In the genomic region with DNA sequence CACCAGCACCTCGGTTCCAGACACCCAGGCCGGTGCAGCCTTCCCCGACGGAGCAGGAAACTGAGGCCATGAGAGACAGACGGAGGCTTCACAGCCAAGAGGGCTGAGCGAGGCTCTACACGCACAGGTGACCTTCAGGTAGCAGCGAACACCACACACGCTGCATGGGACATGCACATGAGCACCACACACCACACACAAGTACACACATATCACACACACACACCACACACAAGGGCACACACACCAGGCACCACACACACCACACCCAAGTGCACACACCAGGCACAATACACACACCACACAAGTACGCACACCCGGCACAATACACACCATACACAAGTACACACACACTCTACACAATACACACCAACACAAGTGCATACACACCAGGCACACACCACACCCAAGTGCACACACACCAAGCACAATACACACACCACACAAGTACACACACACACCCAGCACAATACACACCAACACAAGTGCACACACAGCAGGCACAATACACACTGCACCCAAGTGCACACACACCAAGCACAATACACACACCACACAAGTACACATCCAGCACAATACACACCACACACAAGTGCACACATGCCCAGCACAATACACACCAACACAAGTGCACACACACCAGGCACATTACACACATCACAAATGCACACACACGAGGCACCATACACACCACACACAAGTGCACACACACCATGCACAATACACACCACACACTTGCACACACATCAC, we compare ENCODE assay signal across 2 cellular contexts.
A peak's percentile ranks its signal among the peaks of the same experiment; 100 is the strongest.
TF ChIP-seq lines count a peak whose summit lies in the region.

No MANE protein-coding gene starts in this region.

TF ChIP-seq in HepG2, 621 proteins besides CTCF, POLR2A, EP300 and RAD21:
- no peak for TF ChIP-seq ZNF282 (IDR thresholded peaks at IDR 0.05; ENCODE audit: partially characterized antibody)
- TF ChIP-seq ARNT (IDR thresholded peaks at IDR 0.05) = peak; percentile 50; the same call in 1 of the 2 replicates
- 0 out of 2 replicates have a peak, but pooled peaks have one; percentile 48 for TF ChIP-seq FOXP1 (IDR thresholded peaks at IDR 0.05)
- TF ChIP-seq FOXP1 (CRISPR knock-in tag; IDR thresholded peaks at IDR 0.05) = no peak
- TF ChIP-seq, protein P1, sequence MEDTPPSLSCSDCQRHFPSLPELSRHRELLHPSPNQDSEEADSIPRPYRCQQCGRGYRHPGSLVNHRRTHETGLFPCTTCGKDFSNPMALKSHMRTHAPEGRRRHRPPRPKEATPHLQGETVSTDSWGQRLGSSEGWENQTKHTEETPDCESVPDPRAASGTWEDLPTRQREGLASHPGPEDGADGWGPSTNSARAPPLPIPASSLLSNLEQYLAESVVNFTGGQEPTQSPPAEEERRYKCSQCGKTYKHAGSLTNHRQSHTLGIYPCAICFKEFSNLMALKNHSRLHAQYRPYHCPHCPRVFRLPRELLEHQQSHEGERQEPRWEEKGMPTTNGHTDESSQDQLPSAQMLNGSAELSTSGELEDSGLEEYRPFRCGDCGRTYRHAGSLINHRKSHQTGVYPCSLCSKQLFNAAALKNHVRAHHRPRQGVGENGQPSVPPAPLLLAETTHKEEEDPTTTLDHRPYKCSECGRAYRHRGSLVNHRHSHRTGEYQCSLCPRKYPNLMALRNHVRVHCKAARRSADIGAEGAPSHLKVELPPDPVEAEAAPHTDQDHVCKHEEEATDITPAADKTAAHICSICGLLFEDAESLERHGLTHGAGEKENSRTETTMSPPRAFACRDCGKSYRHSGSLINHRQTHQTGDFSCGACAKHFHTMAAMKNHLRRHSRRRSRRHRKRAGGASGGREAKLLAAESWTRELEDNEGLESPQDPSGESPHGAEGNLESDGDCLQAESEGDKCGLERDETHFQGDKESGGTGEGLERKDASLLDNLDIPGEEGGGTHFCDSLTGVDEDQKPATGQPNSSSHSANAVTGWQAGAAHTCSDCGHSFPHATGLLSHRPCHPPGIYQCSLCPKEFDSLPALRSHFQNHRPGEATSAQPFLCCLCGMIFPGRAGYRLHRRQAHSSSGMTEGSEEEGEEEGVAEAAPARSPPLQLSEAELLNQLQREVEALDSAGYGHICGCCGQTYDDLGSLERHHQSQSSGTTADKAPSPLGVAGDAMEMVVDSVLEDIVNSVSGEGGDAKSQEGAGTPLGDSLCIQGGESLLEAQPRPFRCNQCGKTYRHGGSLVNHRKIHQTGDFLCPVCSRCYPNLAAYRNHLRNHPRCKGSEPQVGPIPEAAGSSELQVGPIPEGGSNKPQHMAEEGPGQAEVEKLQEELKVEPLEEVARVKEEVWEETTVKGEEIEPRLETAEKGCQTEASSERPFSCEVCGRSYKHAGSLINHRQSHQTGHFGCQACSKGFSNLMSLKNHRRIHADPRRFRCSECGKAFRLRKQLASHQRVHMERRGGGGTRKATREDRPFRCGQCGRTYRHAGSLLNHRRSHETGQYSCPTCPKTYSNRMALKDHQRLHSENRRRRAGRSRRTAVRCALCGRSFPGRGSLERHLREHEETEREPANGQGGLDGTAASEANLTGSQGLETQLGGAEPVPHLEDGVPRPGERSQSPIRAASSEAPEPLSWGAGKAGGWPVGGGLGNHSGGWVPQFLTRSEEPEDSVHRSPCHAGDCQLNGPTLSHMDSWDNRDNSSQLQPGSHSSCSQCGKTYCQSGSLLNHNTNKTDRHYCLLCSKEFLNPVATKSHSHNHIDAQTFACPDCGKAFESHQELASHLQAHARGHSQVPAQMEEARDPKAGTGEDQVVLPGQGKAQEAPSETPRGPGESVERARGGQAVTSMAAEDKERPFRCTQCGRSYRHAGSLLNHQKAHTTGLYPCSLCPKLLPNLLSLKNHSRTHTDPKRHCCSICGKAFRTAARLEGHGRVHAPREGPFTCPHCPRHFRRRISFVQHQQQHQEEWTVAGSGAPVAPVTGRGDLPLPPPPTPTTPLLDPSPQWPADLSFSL (CRISPR knock-in tag; IDR thresholded peaks at IDR 0.05) = peak; percentile 96
TF ChIP-seq in HepG2: peak in this region for 3.

TF ChIP-seq in K562, 482 proteins besides CTCF, POLR2A, EP300 and RAD21:
- TF ChIP-seq SP1 (CRISPR knock-in tag; IDR thresholded peaks at IDR 0.05) (no peak), PHF20 (IDR thresholded peaks at IDR 0.05; ENCODE audit: partially characterized antibody) (peak; percentile 56), ZNF133 (CRISPR knock-in tag; IDR thresholded peaks at IDR 0.05) (no peak), ESRRB (CRISPR knock-in tag; IDR thresholded peaks at IDR 0.05; ENCODE audit: borderline replicate concordance) (no peak), L3MBTL2 (IDR thresholded peaks at IDR 0.05) (no peak), GTF2E2 (tag; IDR thresholded peaks at IDR 0.05) (no peak), HLTF (IDR thresholded peaks at IDR 0.05) (0 out of 2 replicates have a peak, but pooled peaks have one; percentile 45), BCL6 (CRISPR knock-in tag; IDR thresholded peaks at IDR 0.05) (no peak), MYC (IDR thresholded peaks at IDR 0.05; ENCODE audit: low read depth, low read length) (no peak), MYC (CRISPR knock-in tag; IDR thresholded peaks at IDR 0.05; ENCODE audit: borderline replicate concordance, low read depth) (no peak), ZNF644 (tag; IDR thresholded peaks at IDR 0.05; ENCODE audit: low read depth) (no peak), MED1 (CRISPR knock-in tag; IDR thresholded peaks at IDR 0.05; ENCODE audit: borderline replicate concordance) (no peak), MAFK (IDR thresholded peaks at IDR 0.05; ENCODE audit: low read length) (no peak), SAFB2 (IDR thresholded peaks at IDR 0.05; ENCODE audit: borderline replicate concordance, low read depth, low read length, severe bottlenecking) (no peak), HDGF (IDR thresholded peaks at IDR 0.05) (0 out of 2 replicates have a peak, but pooled peaks have one; percentile 19), MECOM (CRISPR knock-in tag; IDR thresholded peaks at IDR 0.05) (no peak), ASH1L (IDR thresholded peaks at IDR 0.05; ENCODE audit: borderline replicate concordance, low read depth, partially characterized antibody) (no peak), FOXA3 (CRISPR knock-in tag; conservative IDR thresholded peaks at IDR 0.05 in 1 of 2, IDR thresholded peaks at IDR 0.05 in 1 of 2) (no peak)
- TF ChIP-seq, protein P2, sequence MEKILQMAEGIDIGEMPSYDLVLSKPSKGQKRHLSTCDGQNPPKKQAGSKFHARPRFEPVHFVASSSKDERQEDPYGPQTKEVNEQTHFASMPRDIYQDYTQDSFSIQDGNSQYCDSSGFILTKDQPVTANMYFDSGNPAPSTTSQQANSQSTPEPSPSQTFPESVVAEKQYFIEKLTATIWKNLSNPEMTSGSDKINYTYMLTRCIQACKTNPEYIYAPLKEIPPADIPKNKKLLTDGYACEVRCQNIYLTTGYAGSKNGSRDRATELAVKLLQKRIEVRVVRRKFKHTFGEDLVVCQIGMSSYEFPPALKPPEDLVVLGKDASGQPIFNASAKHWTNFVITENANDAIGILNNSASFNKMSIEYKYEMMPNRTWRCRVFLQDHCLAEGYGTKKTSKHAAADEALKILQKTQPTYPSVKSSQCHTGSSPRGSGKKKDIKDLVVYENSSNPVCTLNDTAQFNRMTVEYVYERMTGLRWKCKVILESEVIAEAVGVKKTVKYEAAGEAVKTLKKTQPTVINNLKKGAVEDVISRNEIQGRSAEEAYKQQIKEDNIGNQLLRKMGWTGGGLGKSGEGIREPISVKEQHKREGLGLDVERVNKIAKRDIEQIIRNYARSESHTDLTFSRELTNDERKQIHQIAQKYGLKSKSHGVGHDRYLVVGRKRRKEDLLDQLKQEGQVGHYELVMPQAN (IDR thresholded peaks at IDR 0.05; ENCODE audit: borderline replicate concordance) = 0 out of 2 replicates have a peak, but pooled peaks have one; percentile 29
- TF ChIP-seq, protein P3, sequence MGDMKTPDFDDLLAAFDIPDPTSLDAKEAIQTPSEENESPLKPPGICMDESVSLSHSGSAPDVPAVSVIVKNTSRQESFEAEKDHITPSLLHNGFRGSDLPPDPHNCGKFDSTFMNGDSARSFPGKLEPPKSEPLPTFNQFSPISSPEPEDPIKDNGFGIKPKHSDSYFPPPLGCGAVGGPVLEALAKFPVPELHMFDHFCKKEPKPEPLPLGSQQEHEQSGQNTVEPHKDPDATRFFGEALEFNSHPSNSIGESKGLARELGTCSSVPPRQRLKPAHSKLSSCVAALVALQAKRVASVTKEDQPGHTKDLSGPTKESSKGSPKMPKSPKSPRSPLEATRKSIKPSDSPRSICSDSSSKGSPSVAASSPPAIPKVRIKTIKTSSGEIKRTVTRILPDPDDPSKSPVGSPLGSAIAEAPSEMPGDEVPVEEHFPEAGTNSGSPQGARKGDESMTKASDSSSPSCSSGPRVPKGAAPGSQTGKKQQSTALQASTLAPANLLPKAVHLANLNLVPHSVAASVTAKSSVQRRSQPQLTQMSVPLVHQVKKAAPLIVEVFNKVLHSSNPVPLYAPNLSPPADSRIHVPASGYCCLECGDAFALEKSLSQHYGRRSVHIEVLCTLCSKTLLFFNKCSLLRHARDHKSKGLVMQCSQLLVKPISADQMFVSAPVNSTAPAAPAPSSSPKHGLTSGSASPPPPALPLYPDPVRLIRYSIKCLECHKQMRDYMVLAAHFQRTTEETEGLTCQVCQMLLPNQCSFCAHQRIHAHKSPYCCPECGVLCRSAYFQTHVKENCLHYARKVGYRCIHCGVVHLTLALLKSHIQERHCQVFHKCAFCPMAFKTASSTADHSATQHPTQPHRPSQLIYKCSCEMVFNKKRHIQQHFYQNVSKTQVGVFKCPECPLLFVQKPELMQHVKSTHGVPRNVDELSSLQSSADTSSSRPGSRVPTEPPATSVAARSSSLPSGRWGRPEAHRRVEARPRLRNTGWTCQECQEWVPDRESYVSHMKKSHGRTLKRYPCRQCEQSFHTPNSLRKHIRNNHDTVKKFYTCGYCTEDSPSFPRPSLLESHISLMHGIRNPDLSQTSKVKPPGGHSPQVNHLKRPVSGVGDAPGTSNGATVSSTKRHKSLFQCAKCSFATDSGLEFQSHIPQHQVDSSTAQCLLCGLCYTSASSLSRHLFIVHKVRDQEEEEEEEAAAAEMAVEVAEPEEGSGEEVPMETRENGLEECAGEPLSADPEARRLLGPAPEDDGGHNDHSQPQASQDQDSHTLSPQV (IDR thresholded peaks at IDR 0.05) = no peak
